ENCODE assay signal across 11 cellular contexts in the genomic region with DNA sequence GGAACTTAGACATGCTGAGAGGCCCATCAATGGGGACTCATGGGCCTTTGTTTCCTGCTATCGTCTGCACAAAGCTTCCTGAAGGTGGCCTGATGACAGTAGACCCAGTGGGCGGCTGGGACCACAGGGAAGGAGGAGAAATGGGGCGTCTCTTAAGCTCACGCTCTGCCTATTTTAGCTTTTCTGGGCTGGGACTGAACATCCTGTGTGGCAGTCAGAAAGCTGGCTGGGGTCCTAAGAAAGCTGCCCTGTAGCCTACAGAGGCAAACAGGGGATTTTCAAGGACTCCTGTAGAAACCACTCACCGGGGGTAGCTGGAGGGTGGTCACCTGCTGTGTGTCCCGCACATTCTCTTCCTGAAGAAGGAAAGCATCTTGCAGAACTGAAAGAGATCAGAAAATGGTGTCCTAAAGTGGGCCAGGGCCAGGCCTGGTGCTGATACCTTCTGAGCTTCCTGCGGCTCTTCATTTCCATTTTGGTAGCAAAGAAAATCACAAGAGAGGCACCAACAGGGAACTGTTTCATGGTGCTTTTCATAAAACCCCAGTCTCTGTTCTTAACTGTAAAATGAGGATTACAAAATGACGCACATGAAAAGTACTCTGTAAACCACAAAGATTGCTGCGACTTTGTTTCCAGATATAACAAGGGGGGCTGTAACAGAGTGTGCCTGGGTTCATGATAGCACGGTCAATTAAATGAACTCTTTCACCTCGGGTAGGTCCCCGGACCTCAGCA. TPM values are rescaled to one million over a fixed set of nuclear protein-coding genes. Genes with fewer than 3 reads are reported as not detected.
DNase-seq lines count a peak whose midpoint lies in the region; ATAC-seq and TF ChIP-seq lines count a peak whose summit lies in the region.
"Had no signal": no experiment of that assay in that cellular context is flagged by ENCODE, and none has a peak within 500 bp of the region (broad histone marks: within the 10 kb centered on the region; RNA-seq: fewer than 3 reads in every experiment).

No MANE protein-coding gene starts in this region.

- H3K4me3 Mint-ChIP-seq in activated T-cell treated with anti-CD3 and anti-CD28 coated beads, Interleukin-2, amount 50 U/mL, for 72 hours: peak overlapping the region; percentile 77 to 81
- H3K4me3 Mint-ChIP-seq: natural killer cell had no signal

- H3K27me3 ChIP-seq in psoas muscle (ENCODE audit: insufficient read depth in 3 of 3, low read length in 2 of 3): no peaks in the 10 kb centered on the region
- H3K27me3 ChIP-seq: spleen had no signal

- no peaks in the 10 kb centered on the region for H3K9me3 ChIP-seq in psoas muscle
- H3K9me3 ChIP-seq: spleen had no signal

- H3K36me3 Mint-ChIP-seq in activated T-cell treated with anti-CD3 and anti-CD28 coated beads, Interleukin-2, amount 50 U/mL, for 72 hours (ENCODE audit: insufficient read depth in 2 of 2): peaks cover 5 to 23% of the 10 kb centered on the region in 2 donors
- H3K36me3 Mint-ChIP-seq: natural killer cell had no signal

- no peak overlapping the region for H3K27ac ChIP-seq in psoas muscle

- 82 to 89% (median 82%) methylated on average over 12 of the region's 12 CpGs for WGBS in psoas muscle, 3 donors

- intact Hi-C loops in psoas muscle (cut with DNase I): no loop called here

- H3K4me1 Mint-ChIP-seq in activated T-cell treated with anti-CD3 and anti-CD28 coated beads, Interleukin-2, amount 50 U/mL, for 72 hours (ENCODE audit: low read depth): peaks cover 45% of the 10 kb centered on the region

- peak; percentile 44 for ATAC-seq in HG03103 (IDR thresholded peaks at IDR 0.05; ENCODE audit: low read depth, unreplicated experiment)
- peak; percentile 76 to 80 for ATAC-seq in activated T-cell treated with anti-CD3 and anti-CD28 coated beads, Interleukin-2, amount 50 U/mL, for 72 hours (replicated peaks in 1 of 2)
- no peak for ATAC-seq in GM19455 (IDR thresholded peaks at IDR 0.05; ENCODE audit: unreplicated experiment)
- no peak for ATAC-seq in psoas muscle
- ATAC-seq: natural killer cell had no signal

- peak overlapping the region; percentile 94 for H3K27ac Mint-ChIP-seq in activated T-cell treated with anti-CD3 and anti-CD28 coated beads, Interleukin-2, amount 50 U/mL, for 72 hours
- H3K27ac Mint-ChIP-seq: natural killer cell had no signal

- H3K4me3 ChIP-seq in psoas muscle: no peak overlapping the region
- H3K4me3 ChIP-seq: spleen had no signal

- H3K9me3 Mint-ChIP-seq in activated T-cell treated with anti-CD3 and anti-CD28 coated beads, Interleukin-2, amount 50 U/mL, for 72 hours: no peaks in the 10 kb centered on the region
- H3K9me3 Mint-ChIP-seq: natural killer cell had no signal

- H3K4me1 ChIP-seq in psoas muscle: no peaks in the 10 kb centered on the region

- no peaks in the 10 kb centered on the region for H3K27me3 Mint-ChIP-seq in activated T-cell treated with anti-CD3 and anti-CD28 coated beads, Interleukin-2, amount 50 U/mL, for 72 hours (ENCODE audit: low read depth)

- TF ChIP-seq CTCF in psoas muscle (IDR thresholded peaks at IDR 0.05): no peak

- DNase-seq in stimulated activated CD4-positive, alpha-beta T cell treated with anti-CD3 and anti-CD28 coated beads, Interleukin-15, amount 100 ng/mL, for 24 hours: peak; percentile 50
- DNase-seq in stimulated activated CD4-positive, alpha-beta T cell treated with anti-CD3 and anti-CD28 coated beads, Interleukin-2, amount 100 ng/mL, for 48 hours: no peak
- peak; percentile 43 to 58 for DNase-seq in activated T-cell treated with anti-CD3 and anti-CD28 coated beads, Interleukin-2, amount 50 U/mL, for 72 hours
- DNase-seq in midbrain (lab: John Stamatoyannopoulos, UW) (no peak), NCI-H526 (lab: John Stamatoyannopoulos, UW) (no peak), psoas muscle (no peak)
- DNase-seq: natural killer cell, NCI-H2081 treated with DMSO at 0.1 percent for 48 hours had no signal

- peaks cover 12 to 90% of the 10 kb centered on the region in 2 donors for H3K36me3 ChIP-seq in psoas muscle (ENCODE audit: insufficient read depth in 1 of 2, low read depth in 1 of 2)

RNA-seq across cellular contexts. Expression of a gene that starts 8.6 kb away (rescaled TPM):
- total RNA-seq in activated T-cell treated with anti-CD3 and anti-CD28 coated beads, Interleukin-2, amount 50 U/mL, for 72 hours: 10 to 100 TPM; 29.7 to 32.9 TPM
- 10 to 100 TPM; 19.5 to 24.2 (median 22.9) TPM for total RNA-seq in psoas muscle
- 10 to 100 TPM in 1 of 3 donors, 1 to 10 TPM in 2; 4.3 to 16.7 (median 8.8) TPM for polyA plus RNA-seq in psoas muscle

Comparison
In these comparisons a context has a peak if more than half of its experiments do, and no peak if none do; other contexts are left out.
1. DNase-seq: peak in stimulated activated CD4-positive, alpha-beta T cell treated with anti-CD3 and anti-CD28 coated beads, Interleukin-15, amount 100 ng/mL, for 24 hours (single experiment) and activated T-cell treated with anti-CD3 and anti-CD28 coated beads, Interleukin-2, amount 50 U/mL, for 72 hours (2 of 2); none in stimulated activated CD4-positive, alpha-beta T cell treated with anti-CD3 and anti-CD28 coated beads, Interleukin-2, amount 100 ng/mL, for 48 hours (0 of 2), midbrain (single experiment), NCI-H526 (0 of 2) and psoas muscle (0 of 2).
2. ATAC-seq: peak in HG03103 (single experiment) and activated T-cell treated with anti-CD3 and anti-CD28 coated beads, Interleukin-2, amount 50 U/mL, for 72 hours (2 of 2); none in GM19455 (single experiment) and psoas muscle (0 of 4).